ENCODE assay signal across 8 cellular contexts in the genomic region with DNA sequence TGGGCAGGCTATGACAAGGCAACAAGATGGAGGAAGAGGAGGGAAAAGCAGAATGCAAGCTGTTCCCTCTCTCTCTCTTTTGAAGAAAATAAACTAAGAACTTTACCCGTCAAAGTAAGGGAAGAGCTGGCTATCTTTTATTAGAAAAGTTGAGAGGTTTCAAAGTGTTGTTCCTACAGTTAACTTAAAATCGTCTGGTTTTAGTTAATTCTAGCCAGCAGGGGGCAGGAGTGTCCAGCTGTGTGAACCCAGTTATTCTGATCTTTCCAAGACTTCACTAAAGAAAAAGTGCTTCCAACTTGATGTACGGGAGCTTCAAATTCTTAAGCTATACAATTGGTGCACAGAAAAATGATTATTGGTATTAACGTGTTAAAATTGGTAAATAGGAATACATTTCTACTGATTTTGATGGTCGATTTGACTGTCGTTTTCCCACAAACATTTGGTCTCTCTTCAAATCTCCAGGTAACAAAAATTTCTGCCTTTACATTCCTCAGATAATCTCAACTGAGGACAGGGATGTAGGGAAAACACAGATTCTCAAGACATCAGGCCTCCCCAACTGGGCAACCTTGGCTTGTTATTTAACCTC. TPM values are rescaled to one million over a fixed set of nuclear protein-coding genes. Genes with fewer than 3 reads are reported as not detected.
DNase-seq lines count a peak whose midpoint lies in the region; ATAC-seq, FAIRE-seq and TF ChIP-seq lines count a peak whose summit lies in the region.

No MANE protein-coding gene starts in this region.

- H3K4me3 ChIP-seq in BJ (ENCODE audit: low read depth, low read length) (no peak overlapping the region), fibroblast of the aortic adventitia (ENCODE audit: low read depth, low read length) (no peak overlapping the region)

- TF ChIP-seq POLR2A in GM12891 (IDR thresholded peaks at IDR 0.05; ENCODE audit: low read depth, low read length), result no peak

- ATAC-seq in GM18873 (IDR thresholded peaks at IDR 0.05; ENCODE audit: low FRiP score, unreplicated experiment) (no peak), GM19452 (IDR thresholded peaks at IDR 0.05; ENCODE audit: unreplicated experiment) (no peak)

- CTCF ChIA-PET in BJ (lab: Yijun Ruan, JAX), result interaction anchor here (0.7 to 5.1 kb wide), 26 partner anchors 8 to 641 kb away, joined by 3 to 97 read pairs (median 4); partner anchors contain the start of genes MON2 and USP15

- H3K36me3 ChIP-seq in BJ (ENCODE audit: control insufficient read depth, insufficient read depth, low read length), result no peaks in the 10 kb centered on the region

- H3K27me3 ChIP-seq in BJ (ENCODE audit: control insufficient read depth, insufficient read depth, low read length), result peaks cover 5% of the 10 kb centered on the region; the same call in 1 of the 2 replicates

- DNase-seq in BJ (ENCODE audit: low read depth) (no peak), GM12891 (ENCODE audit: insufficient read length, low spot score) (peak; percentile 13), NCI-H460 (ENCODE audit: extremely low read depth, low read depth) (peak; percentile 56), fibroblast of the aortic adventitia (ENCODE audit: low read depth) (peak; percentile 76), occipital lobe (lab: John Stamatoyannopoulos, UW) (peak; percentile 12)
- DNase-seq in activated CD8-positive, alpha-beta memory T cell treated with anti-CD3 and anti-CD28 coated beads, Interleukin-2, amount 50 U/mL, for 4 hours, result peak; percentile 43

- POLR2A ChIA-PET in BJ (lab: Charles Lee), result interaction anchor here (0.6 kb wide), 1 partner anchor 143 kb away, joined by 5 read pairs; no protein-coding TSS in a partner anchor

- peak; percentile 76 for FAIRE-seq in GM12891 (lab: Jason Lieb, UNC)

- TF ChIP-seq CTCF in BJ (IDR thresholded peaks at IDR 0.05; ENCODE audit: insufficient read depth, low read depth, low read length) (peak; percentile 64), fibroblast of the aortic adventitia (IDR thresholded peaks at IDR 0.05; ENCODE audit: insufficient read depth, low read length) (peak; percentile 62)

TF ChIP-seq in GM12891, 5 proteins besides CTCF, POLR2A, EP300 and RAD21:
- TF ChIP-seq TAF1 (IDR thresholded peaks at IDR 0.05; ENCODE audit: low read depth, low read length), result no peak
- TF ChIP-seq POLR2AphosphoS5 (IDR thresholded peaks at IDR 0.05; ENCODE audit: low read depth, low read length), result no peak
- no peak for TF ChIP-seq PAX5 (IDR thresholded peaks at IDR 0.05; ENCODE audit: insufficient read depth, low read length, severe bottlenecking)
- TF ChIP-seq SPI1 (IDR thresholded peaks at IDR 0.05; ENCODE audit: low read depth, low read length), result no peak
- no peak for TF ChIP-seq POU2F2 (IDR thresholded peaks at IDR 0.05; ENCODE audit: low read depth, low read length)

RNA-seq across cellular contexts. Expression of gene MON2, which starts 28.4 kb away (rescaled TPM):
- 7.8 and 14.8 TPM in 2 replicates for polyA plus RNA-seq in BJ (2011; rRNA removed)
- 22.6 and 29.5 TPM in 2 replicates for polyA minus RNA-seq in BJ (2011; rRNA and poly(A)+ RNA removed)
- 12.2 TPM for polyA plus RNA-seq in GM12891 (2012; ENCODE audit: low read depth, missing spikeins)
- total RNA-seq in NCI-H460 (2014; rRNA removed; shearing (Covaris generic)), result 18.2 and 22.4 TPM in 2 replicates
- 22.2 and 29.7 TPM in 2 replicates for polyA plus RNA-seq in NCI-H460 (2014; cell fraction: nucleus; rRNA removed)
- 66.1 and 69.1 TPM in 2 replicates for total RNA-seq in fibroblast of the aortic adventitia (ENCODE audit: low replicate concordance)
- 90.8 TPM for total RNA-seq in occipital lobe
